Comparison of ENCODE assay signal across 1 cellular context in the genomic region with DNA sequence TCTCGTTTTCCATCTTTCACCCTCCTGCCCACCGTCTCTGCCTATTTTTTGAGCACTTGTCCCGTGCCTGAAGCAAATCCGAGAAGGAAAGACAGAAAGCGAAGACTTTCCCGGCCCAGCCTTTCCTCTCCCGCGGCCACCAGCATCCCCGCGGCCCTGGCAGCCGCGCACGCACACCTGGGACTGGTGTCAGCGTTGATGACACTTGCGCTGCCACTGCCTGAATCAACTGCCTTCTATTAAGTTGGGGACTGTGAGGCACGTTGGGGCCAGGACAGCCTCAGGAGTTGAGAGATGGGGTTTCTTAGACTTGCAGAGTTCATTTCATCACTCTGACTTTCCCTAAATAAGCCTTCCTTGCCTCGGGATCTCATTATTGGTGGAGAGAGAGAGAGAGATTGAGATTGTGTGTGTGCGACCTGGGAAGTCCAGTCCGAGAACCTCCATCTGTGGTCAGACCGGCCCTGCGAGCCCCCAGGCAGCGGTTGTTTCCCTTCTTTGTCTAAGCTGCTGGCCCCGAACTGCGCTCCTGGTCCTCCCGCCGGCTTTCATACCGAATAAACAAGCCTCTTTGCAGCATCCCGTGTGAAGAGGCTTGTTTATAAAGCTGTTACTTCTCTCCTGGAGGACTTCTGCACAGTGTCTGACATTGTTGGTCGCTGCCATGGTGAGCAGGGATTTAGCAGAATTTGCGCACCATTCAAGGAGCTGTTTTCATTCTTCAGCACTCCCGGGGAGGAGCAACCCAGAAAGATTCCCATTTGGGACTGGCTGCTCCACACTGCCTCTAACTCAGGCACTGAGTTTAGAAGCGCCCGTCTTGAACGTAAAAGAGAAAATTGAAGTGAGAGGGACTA.
TF ChIP-seq lines count a peak whose summit lies in the region.

No MANE protein-coding gene starts in this region.

TF ChIP-seq in HEK293, 187 proteins besides CTCF, POLR2A, EP300 and RAD21 (continued from another document):
- TF ChIP-seq, protein P1, sequence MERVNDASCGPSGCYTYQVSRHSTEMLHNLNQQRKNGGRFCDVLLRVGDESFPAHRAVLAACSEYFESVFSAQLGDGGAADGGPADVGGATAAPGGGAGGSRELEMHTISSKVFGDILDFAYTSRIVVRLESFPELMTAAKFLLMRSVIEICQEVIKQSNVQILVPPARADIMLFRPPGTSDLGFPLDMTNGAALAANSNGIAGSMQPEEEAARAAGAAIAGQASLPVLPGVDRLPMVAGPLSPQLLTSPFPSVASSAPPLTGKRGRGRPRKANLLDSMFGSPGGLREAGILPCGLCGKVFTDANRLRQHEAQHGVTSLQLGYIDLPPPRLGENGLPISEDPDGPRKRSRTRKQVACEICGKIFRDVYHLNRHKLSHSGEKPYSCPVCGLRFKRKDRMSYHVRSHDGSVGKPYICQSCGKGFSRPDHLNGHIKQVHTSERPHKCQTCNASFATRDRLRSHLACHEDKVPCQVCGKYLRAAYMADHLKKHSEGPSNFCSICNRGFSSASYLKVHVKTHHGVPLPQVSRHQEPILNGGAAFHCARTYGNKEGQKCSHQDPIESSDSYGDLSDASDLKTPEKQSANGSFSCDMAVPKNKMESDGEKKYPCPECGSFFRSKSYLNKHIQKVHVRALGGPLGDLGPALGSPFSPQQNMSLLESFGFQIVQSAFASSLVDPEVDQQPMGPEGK (tag by site-specific recombination; IDR thresholded peaks at IDR 0.05): 0 out of 2 replicates have a peak, but pooled peaks have one; percentile 20
- no peak for TF ChIP-seq ZNF664 (tag by site-specific recombination; IDR thresholded peaks at IDR 0.05)
- TF ChIP-seq, protein P2, sequence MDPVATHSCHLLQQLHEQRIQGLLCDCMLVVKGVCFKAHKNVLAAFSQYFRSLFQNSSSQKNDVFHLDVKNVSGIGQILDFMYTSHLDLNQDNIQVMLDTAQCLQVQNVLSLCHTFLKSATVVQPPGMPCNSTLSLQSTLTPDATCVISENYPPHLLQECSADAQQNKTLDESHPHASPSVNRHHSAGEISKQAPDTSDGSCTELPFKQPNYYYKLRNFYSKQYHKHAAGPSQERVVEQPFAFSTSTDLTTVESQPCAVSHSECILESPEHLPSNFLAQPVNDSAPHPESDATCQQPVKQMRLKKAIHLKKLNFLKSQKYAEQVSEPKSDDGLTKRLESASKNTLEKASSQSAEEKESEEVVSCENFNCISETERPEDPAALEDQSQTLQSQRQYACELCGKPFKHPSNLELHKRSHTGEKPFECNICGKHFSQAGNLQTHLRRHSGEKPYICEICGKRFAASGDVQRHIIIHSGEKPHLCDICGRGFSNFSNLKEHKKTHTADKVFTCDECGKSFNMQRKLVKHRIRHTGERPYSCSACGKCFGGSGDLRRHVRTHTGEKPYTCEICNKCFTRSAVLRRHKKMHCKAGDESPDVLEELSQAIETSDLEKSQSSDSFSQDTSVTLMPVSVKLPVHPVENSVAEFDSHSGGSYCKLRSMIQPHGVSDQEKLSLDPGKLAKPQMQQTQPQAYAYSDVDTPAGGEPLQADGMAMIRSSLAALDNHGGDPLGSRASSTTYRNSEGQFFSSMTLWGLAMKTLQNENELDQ (tag by site-specific recombination; IDR thresholded peaks at IDR 0.05; ENCODE audit: low read depth): no peak
- TF ChIP-seq, protein P3, sequence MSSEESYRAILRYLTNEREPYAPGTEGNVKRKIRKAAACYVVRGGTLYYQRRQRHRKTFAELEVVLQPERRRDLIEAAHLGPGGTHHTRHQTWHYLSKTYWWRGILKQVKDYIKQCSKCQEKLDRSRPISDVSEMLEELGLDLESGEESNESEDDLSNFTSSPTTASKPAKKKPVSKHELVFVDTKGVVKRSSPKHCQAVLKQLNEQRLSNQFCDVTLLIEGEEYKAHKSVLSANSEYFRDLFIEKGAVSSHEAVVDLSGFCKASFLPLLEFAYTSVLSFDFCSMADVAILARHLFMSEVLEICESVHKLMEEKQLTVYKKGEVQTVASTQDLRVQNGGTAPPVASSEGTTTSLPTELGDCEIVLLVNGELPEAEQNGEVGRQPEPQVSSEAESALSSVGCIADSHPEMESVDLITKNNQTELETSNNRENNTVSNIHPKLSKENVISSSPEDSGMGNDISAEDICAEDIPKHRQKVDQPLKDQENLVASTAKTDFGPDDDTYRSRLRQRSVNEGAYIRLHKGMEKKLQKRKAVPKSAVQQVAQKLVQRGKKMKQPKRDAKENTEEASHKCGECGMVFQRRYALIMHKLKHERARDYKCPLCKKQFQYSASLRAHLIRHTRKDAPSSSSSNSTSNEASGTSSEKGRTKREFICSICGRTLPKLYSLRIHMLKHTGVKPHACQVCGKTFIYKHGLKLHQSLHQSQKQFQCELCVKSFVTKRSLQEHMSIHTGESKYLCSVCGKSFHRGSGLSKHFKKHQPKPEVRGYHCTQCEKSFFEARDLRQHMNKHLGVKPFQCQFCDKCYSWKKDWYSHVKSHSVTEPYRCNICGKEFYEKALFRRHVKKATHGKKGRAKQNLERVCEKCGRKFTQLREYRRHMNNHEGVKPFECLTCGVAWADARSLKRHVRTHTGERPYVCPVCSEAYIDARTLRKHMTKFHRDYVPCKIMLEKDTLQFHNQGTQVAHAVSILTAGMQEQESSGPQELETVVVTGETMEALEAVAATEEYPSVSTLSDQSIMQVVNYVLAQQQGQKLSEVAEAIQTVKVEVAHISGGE (tag by site-specific recombination; conservative IDR thresholded peaks at IDR 0.05; ENCODE audit: low read depth): no peak
